In genomic region chr11:8779107-8779506, GRCh38 we compare ENCODE assay signal across 17 cellular contexts.
DNase-seq lines count a peak whose midpoint lies in the region; ATAC-seq and TF ChIP-seq lines count a peak whose summit lies in the region.
"Had no signal": no experiment of that assay in that cellular context is flagged by ENCODE, and none has a peak within 500 bp of the region (broad histone marks: within the 10 kb centered on the region; RNA-seq: fewer than 3 reads in every experiment).

No MANE protein-coding gene starts in this region.

- H3K36me3 ChIP-seq in breast epithelium (no peaks in the 10 kb centered on the region), right atrium auricular region (no peaks in the 10 kb centered on the region), vagina (no peaks in the 10 kb centered on the region)
- H3K36me3 ChIP-seq: SJSA1 had no signal

- no peaks in the 10 kb centered on the region for H3K9me3 ChIP-seq in breast epithelium
- no peaks in the 10 kb centered on the region for H3K9me3 ChIP-seq in right atrium auricular region
- H3K9me3 ChIP-seq in vagina: no peaks in the 10 kb centered on the region
- H3K9me3 ChIP-seq: body of pancreas, SJSA1 had no signal

- TF ChIP-seq POLR2A in breast epithelium (IDR thresholded peaks at IDR 0.05): no peak
- no peak for TF ChIP-seq POLR2A in vagina (IDR thresholded peaks at IDR 0.05)

- no TSS peak for BruUV-seq in MCF 10A (replicated peaks; lab: Mats Ljungman, UMichigan)

- POLR2A ChIA-PET in MCF 10A (lab: Yijun Ruan, JAX): interaction anchor here (0.5 to 1.2 kb wide), 2 partner anchors 31 to 529 kb away, joined by 3 to 9 read pairs; a partner anchor contains a TSS

- peaks cover 3% of the 10 kb centered on the region in 2 donors for H3K4me1 ChIP-seq in breast epithelium
- peaks cover 0 to 74% of the 10 kb centered on the region in 2 donors for H3K4me1 ChIP-seq in right atrium auricular region
- peaks cover 63% of the 10 kb centered on the region for H3K4me1 ChIP-seq in vagina
- H3K4me1 ChIP-seq: parathyroid adenoma, SJSA1 had no signal

- CTCF ChIA-PET in MCF 10A (lab: Yijun Ruan, JAX): interaction anchor here (1.8 kb wide), 1 partner anchor 9 kb away, joined by 4 read pairs; no protein-coding TSS in a partner anchor

- TF ChIP-seq CTCF in breast epithelium (IDR thresholded peaks at IDR 0.05) (no peak), MCF 10A (IDR thresholded peaks at IDR 0.05; ENCODE audit: unreplicated experiment) (no peak), right atrium auricular region (IDR thresholded peaks at IDR 0.05) (no peak), progenitor cell of endocrine pancreas (IDR thresholded peaks at IDR 0.05; ENCODE audit: unreplicated experiment) (no peak), vagina (IDR thresholded peaks at IDR 0.05) (no peak), type B pancreatic cell (conservative IDR thresholded peaks at IDR 0.05) (no peak)

- no peak overlapping the region for H3K27ac Mint-ChIP-seq in MCF 10A (ENCODE audit: low read depth, unreplicated experiment)
- peak overlapping the region; percentile 59 for H3K27ac Mint-ChIP-seq in progenitor cell of endocrine pancreas
- no peak overlapping the region for H3K27ac Mint-ChIP-seq in type B pancreatic cell

- H3K36me3 Mint-ChIP-seq in MCF 10A (ENCODE audit: insufficient read depth, unreplicated experiment): no peaks in the 10 kb centered on the region
- peaks cover 5% of the 10 kb centered on the region for H3K36me3 Mint-ChIP-seq in progenitor cell of endocrine pancreas (ENCODE audit: insufficient read depth)
- peaks cover 16% of the 10 kb centered on the region for H3K36me3 Mint-ChIP-seq in type B pancreatic cell

- H3K27me3 ChIP-seq in breast epithelium: no peaks in the 10 kb centered on the region
- H3K27me3 ChIP-seq in right atrium auricular region: no peaks in the 10 kb centered on the region
- H3K27me3 ChIP-seq in vagina: no peaks in the 10 kb centered on the region
- H3K27me3 ChIP-seq: body of pancreas, SJSA1 had no signal

- H3K9me3 Mint-ChIP-seq in MCF 10A (ENCODE audit: unreplicated experiment): no peaks in the 10 kb centered on the region
- H3K9me3 Mint-ChIP-seq in progenitor cell of endocrine pancreas (ENCODE audit: low read depth): no peaks in the 10 kb centered on the region
- no peaks in the 10 kb centered on the region for H3K9me3 Mint-ChIP-seq in type B pancreatic cell

- no peak for DNase-seq in breast epithelium (ENCODE audit: low spot score in 2 of 2)
- no peak for DNase-seq in MCF 10A (ENCODE audit: unreplicated experiment)
- DNase-seq in right atrium auricular region (ENCODE audit: low spot score): no peak
- no peak for DNase-seq in progenitor cell of endocrine pancreas (ENCODE audit: low spot score, unreplicated experiment)
- DNase-seq in vagina (ENCODE audit: extremely low spot score in 2 of 2): no peak
- no peak for DNase-seq in dedifferentiated amniotic fluid mesenchymal stem cell (ENCODE audit: extremely low spot score)
- DNase-seq in type B pancreatic cell (ENCODE audit: extremely low spot score, unreplicated experiment): no peak
- DNase-seq: activated CD4-positive, alpha-beta T cell treated with anti-CD3 and anti-CD28 coated beads for 48 hours; activated naive CD4-positive, alpha-beta T cell treated with Interleukin-2 at 50 U/mL for 16 hours; DMS79; midbrain; stimulated activated CD4-positive, alpha-beta T cell treated with anti-CD3 and anti-CD28 coated beads, Interleukin-15, amount 100 ng/mL, for 24 hours; T1000 had no signal

- H3K27ac ChIP-seq in breast epithelium: peak overlapping the region; percentile 68 to 84
- H3K27ac ChIP-seq in right atrium auricular region: peak overlapping the region; percentile 70 to 88
- peak overlapping the region; percentile 55 for H3K27ac ChIP-seq in vagina
- H3K27ac ChIP-seq: parathyroid adenoma, SJSA1 had no signal

- H3K4me3 Mint-ChIP-seq in MCF 10A (ENCODE audit: unreplicated experiment): no peak overlapping the region
- no peak overlapping the region for H3K4me3 Mint-ChIP-seq in progenitor cell of endocrine pancreas (ENCODE audit: low read depth)
- H3K4me3 Mint-ChIP-seq in type B pancreatic cell: no peak overlapping the region

- intact Hi-C loops in breast epithelium (cut with DNase I; ENCODE audit: low total_unique reads) (no loop called here), MCF 10A (cut with micrococcal nuclease) (no loop called here), vagina (cut with DNase I) (no loop called here)

- no peaks in the 10 kb centered on the region for H3K27me3 Mint-ChIP-seq in MCF 10A (ENCODE audit: insufficient read depth, unreplicated experiment)
- H3K27me3 Mint-ChIP-seq in progenitor cell of endocrine pancreas: no peaks in the 10 kb centered on the region
- H3K27me3 Mint-ChIP-seq in type B pancreatic cell: no peaks in the 10 kb centered on the region

- ATAC-seq in GM19328 (IDR thresholded peaks at IDR 0.05; ENCODE audit: unreplicated experiment): no peak

- H3K4me1 Mint-ChIP-seq in MCF 10A (ENCODE audit: insufficient read depth, unreplicated experiment) (peaks cover 33% of the 10 kb centered on the region), progenitor cell of endocrine pancreas (ENCODE audit: low read depth) (peaks cover 18% of the 10 kb centered on the region), type B pancreatic cell (ENCODE audit: unreplicated experiment) (peaks cover 9% of the 10 kb centered on the region)

- H3K4me3 ChIP-seq in breast epithelium (no peak overlapping the region), right atrium auricular region (no peak overlapping the region), vagina (no peak overlapping the region)
- H3K4me3 ChIP-seq: body of pancreas, SJSA1 had no signal
